Comparison of ENCODE assay signal across 18 cellular contexts in the genomic region with DNA sequence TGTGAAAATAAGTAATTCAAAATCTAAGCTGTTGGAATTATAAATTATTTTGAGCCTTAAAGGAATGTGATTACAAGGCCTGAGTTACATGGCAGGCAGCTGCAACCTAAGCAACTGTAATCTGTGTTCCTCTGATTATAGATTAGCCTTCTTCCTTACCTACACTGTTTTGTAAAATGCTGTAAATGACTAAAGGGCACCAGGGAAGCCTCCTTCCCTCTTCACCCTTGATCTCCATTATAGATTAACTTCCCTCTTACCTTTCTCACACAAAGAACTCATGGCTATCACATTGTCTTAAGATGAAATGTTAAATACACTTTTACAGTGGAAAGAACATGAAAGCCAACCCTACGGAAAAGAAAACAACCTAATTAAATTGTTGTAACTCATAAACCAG.
DNase-seq lines count a peak whose midpoint lies in the region; ATAC-seq and TF ChIP-seq lines count a peak whose summit lies in the region.
"Had no signal": no experiment of that assay in that cellular context is flagged by ENCODE, and none has a peak within 500 bp of the region (broad histone marks: within the 10 kb centered on the region; RNA-seq: fewer than 3 reads in every experiment).

No MANE protein-coding gene starts in this region.

- H4K91ac ChIP-seq in neuronal stem cell (ENCODE audit: low read depth, low read length, poor library complexity): no peak overlapping the region

- no peak overlapping the region for H3K9ac ChIP-seq in neuronal stem cell (ENCODE audit: low read depth, low read length, poor library complexity)

- peak overlapping the region; percentile 2 for H2AFZ ChIP-seq in neuronal stem cell (ENCODE audit: low read length)
- H2AFZ ChIP-seq: GM23338 had no signal

- intact Hi-C loops in lower lobe of right lung (cut with DNase I): no loop called here

- no peak overlapping the region for H2BK5ac ChIP-seq in neuronal stem cell (ENCODE audit: low read length)

- no peak overlapping the region for H2BK15ac ChIP-seq in neuronal stem cell (ENCODE audit: low read length)

- ATAC-seq in lower lobe of right lung: no peak
- ATAC-seq: GM23338 had no signal

- H4K8ac ChIP-seq in neuronal stem cell (ENCODE audit: low read depth, low read length): no peak overlapping the region

- no peak overlapping the region for H3K4me3 ChIP-seq in neuronal stem cell (ENCODE audit: low read length in 2 of 2)
- H3K4me3 ChIP-seq in lower lobe of right lung: no peak overlapping the region
- H3K4me3 ChIP-seq: GM23338 had no signal

- DNase-seq in HT-29 (ENCODE audit: low spot score): peak; percentile 35
- DNase-seq in left kidney (ENCODE audit: low read depth, low spot score): peak; percentile 4
- no peak for DNase-seq in neuronal stem cell (ENCODE audit: low spot score)
- no peak for DNase-seq in activated naive CD4-positive, alpha-beta T cell treated with anti-CD3 and anti-CD28 coated beads, Interleukin-2, amount 50 U/mL, for 16 hours
- DNase-seq in lower lobe of right lung: no peak
- no peak for DNase-seq in 8988T
- DNase-seq: ACHN; BE2C; C1 segment of cervical spinal cord; CD4-positive, CD25-positive, alpha-beta regulatory T cell; DMS153; DMS79; GDM1; HCEC 1CT; IMR-90 had no signal

- H2AK5ac ChIP-seq in neuronal stem cell (ENCODE audit: low read depth, low read length): no peak overlapping the region

- no peaks in the 10 kb centered on the region for H3K79me1 ChIP-seq in neuronal stem cell (ENCODE audit: low read depth, low read length)

- H3K36me3 Mint-ChIP-seq in brain: no peaks in the 10 kb centered on the region
- H3K36me3 Mint-ChIP-seq: CD4-positive, CD25-positive, alpha-beta regulatory T cell had no signal

- no peak overlapping the region for H3K4me3 Mint-ChIP-seq in brain
- H3K4me3 Mint-ChIP-seq: CD4-positive, CD25-positive, alpha-beta regulatory T cell; GM23338 had no signal

- H3K27me3 ChIP-seq in neuronal stem cell (ENCODE audit: control insufficient read depth in 3 of 3, insufficient read depth in 3 of 3, low read depth in 1 of 3, low read length in 3 of 3) (no peaks in the 10 kb centered on the region), lower lobe of right lung (ENCODE audit: low read depth) (no peaks in the 10 kb centered on the region)
- H3K27me3 ChIP-seq: BE2C had no signal

- H2BK12ac ChIP-seq in neuronal stem cell (ENCODE audit: low read length): no peak overlapping the region

- no peak overlapping the region for H3K4me2 ChIP-seq in neuronal stem cell (ENCODE audit: insufficient read depth, low read length, poor library complexity, severe bottlenecking)
- H3K4me2 ChIP-seq: GM23338 had no signal

- H3K18ac ChIP-seq in neuronal stem cell (ENCODE audit: low read length): no peak overlapping the region

- no peak overlapping the region for H3K27ac ChIP-seq in neuronal stem cell (replicated peaks; ENCODE audit: low read length)
- H3K27ac ChIP-seq in lower lobe of right lung: no peak overlapping the region
- H3K27ac ChIP-seq: HL-60 had no signal

- H3K4me1 ChIP-seq in neuronal stem cell (ENCODE audit: control insufficient read depth in 2 of 2, insufficient read depth in 1 of 2, low read depth in 1 of 2, low read length in 2 of 2) (peaks cover 4 to 22% of the 10 kb centered on the region in 2 donors), lower lobe of right lung (no peaks in the 10 kb centered on the region)

- TF ChIP-seq CTCF in brain (conservative IDR thresholded peaks at IDR 0.05) (no peak), lower lobe of right lung (IDR thresholded peaks at IDR 0.05) (no peak)

- H3K27ac Mint-ChIP-seq in brain: peak overlapping the region in 3 of 5 experiments; percentile 24 to 72 (median 41)
- H3K27ac Mint-ChIP-seq: CD4-positive, CD25-positive, alpha-beta regulatory T cell; GM23338 had no signal

- H3K9me3 ChIP-seq in neuronal stem cell (replicated peaks in 1 of 2; ENCODE audit: control insufficient read depth in 2 of 2, insufficient read depth in 1 of 2, low read depth in 1 of 2, low read length in 2 of 2) (peaks cover 0 to 6% of the 10 kb centered on the region in 2 donors), lower lobe of right lung (no peaks in the 10 kb centered on the region)
- H3K9me3 ChIP-seq: BE2C had no signal

- peaks cover 0 to 6% (median 3%) of the 10 kb centered on the region in 5 experiments for H3K9me3 Mint-ChIP-seq in brain
- H3K9me3 Mint-ChIP-seq: GM23338 had no signal

- H3K36me3 ChIP-seq in neuronal stem cell (replicated peaks in 1 of 2; ENCODE audit: control insufficient read depth in 2 of 2, insufficient read depth in 2 of 2, low read length in 2 of 2) (no peaks in the 10 kb centered on the region), lower lobe of right lung (no peaks in the 10 kb centered on the region)
- H3K36me3 ChIP-seq: BE2C had no signal

- no peak overlapping the region for H3K4ac ChIP-seq in neuronal stem cell (ENCODE audit: low read length)

- no CpG with 5 or more reads among the region's 1 CpG for WGBS in neuronal stem cell (ENCODE audit: extremely low coverage in 2 of 2, insufficient read length in 2 of 2, insufficient replicate concordance in 1 of 2), 2 donors

- H3K27me3 Mint-ChIP-seq in brain: peaks cover 5% of the 10 kb centered on the region
- H3K27me3 Mint-ChIP-seq: CD4-positive, CD25-positive, alpha-beta regulatory T cell had no signal

- no peak overlapping the region for H3K23ac ChIP-seq in neuronal stem cell (ENCODE audit: low read depth, low read length, poor library complexity)

- peaks cover 70% of the 10 kb centered on the region for H3K4me1 Mint-ChIP-seq in brain
- H3K4me1 Mint-ChIP-seq: CD4-positive, CD25-positive, alpha-beta regulatory T cell had no signal

- no peak overlapping the region for H3K14ac ChIP-seq in neuronal stem cell (ENCODE audit: low read length)

- H2BK120ac ChIP-seq in neuronal stem cell (ENCODE audit: low read depth, low read length): no peak overlapping the region

Comparison
In these comparisons a context has a peak if more than half of its experiments do, and no peak if none do; other contexts are left out.
1. DNase-seq: peak in HT-29 (single experiment) and left kidney (single experiment); none in neuronal stem cell (single experiment), activated naive CD4-positive, alpha-beta T cell treated with anti-CD3 and anti-CD28 coated beads, Interleukin-2, amount 50 U/mL, for 16 hours (single experiment), lower lobe of right lung (single experiment) and 8988T (single experiment).